Comparison of ENCODE assay signal across 17 cellular contexts in genomic region chr6:149513915-149514314, GRCh38. TPM values are rescaled to one million over a fixed set of nuclear protein-coding genes. Genes with fewer than 3 reads are reported as not detected.
A peak's percentile ranks its signal among the peaks of the same experiment; 100 is the strongest.
DNase-seq lines count a peak whose midpoint lies in the region; ATAC-seq lines count a peak whose summit lies in the region.
"Had no signal": no experiment of that assay in that cellular context is flagged by ENCODE, and none has a peak within 500 bp of the region (broad histone marks: within the 10 kb centered on the region; RNA-seq: fewer than 3 reads in every experiment).

No MANE protein-coding gene starts in this region.

- intact Hi-C loops in CD4-positive, alpha-beta memory T cell (cut with micrococcal nuclease): no loop called here

- ATAC-seq in memory B cell (ENCODE audit: low read depth): no peak
- no peak for ATAC-seq in GM21717 (IDR thresholded peaks at IDR 0.05; ENCODE audit: unreplicated experiment)
- ATAC-seq: effector memory CD8-positive, alpha-beta T cell had no signal

- H3K27me3 Mint-ChIP-seq in CD4-positive, alpha-beta memory T cell: no peaks in the 10 kb centered on the region
- no peaks in the 10 kb centered on the region for H3K27me3 Mint-ChIP-seq in memory B cell
- H3K27me3 Mint-ChIP-seq in activated naive CD4-positive, alpha-beta T cell treated with anti-CD3 and anti-CD28 coated beads, Interleukin-2, amount 10 ng/mL, durations not matched to agents 7 days and 5 days: no peaks in the 10 kb centered on the region
- H3K27me3 Mint-ChIP-seq: effector memory CD8-positive, alpha-beta T cell had no signal

- in situ Hi-C loops in KBM-7 (cut with MboI; ENCODE audit: low pct_unique_long_range_greater_than_20kb, low sequenced_read_pairs): no loop called here

- no peaks in the 10 kb centered on the region for H3K27me3 ChIP-seq in CD4-positive, alpha-beta memory T cell (ENCODE audit: insufficient read depth, low read length)
- H3K27me3 ChIP-seq: heart right ventricle, testis had no signal

- H3K36me3 Mint-ChIP-seq in CD4-positive, alpha-beta memory T cell: peaks cover 27 to 58% of the 10 kb centered on the region in 2 donors
- peaks cover 16% of the 10 kb centered on the region for H3K36me3 Mint-ChIP-seq in memory B cell
- peaks cover 37% of the 10 kb centered on the region for H3K36me3 Mint-ChIP-seq in activated naive CD4-positive, alpha-beta T cell treated with anti-CD3 and anti-CD28 coated beads, Interleukin-2, amount 10 ng/mL, durations not matched to agents 7 days and 5 days

- peaks cover 4% of the 10 kb centered on the region for H3K36me3 ChIP-seq in CD4-positive, alpha-beta memory T cell (ENCODE audit: insufficient read depth, low read length)

- peak overlapping the region in 5 of 7 donors; percentile 36 to 85 (median 36) for H3K27ac Mint-ChIP-seq in CD4-positive, alpha-beta memory T cell
- peak overlapping the region; percentile 62 for H3K27ac Mint-ChIP-seq in memory B cell
- no peak overlapping the region for H3K27ac Mint-ChIP-seq in activated naive CD4-positive, alpha-beta T cell treated with anti-CD3 and anti-CD28 coated beads, Interleukin-2, amount 10 ng/mL, durations not matched to agents 7 days and 5 days
- H3K27ac Mint-ChIP-seq: effector memory CD8-positive, alpha-beta T cell; nephron progenitor cell had no signal

- peaks cover 18% of the 10 kb centered on the region for H3K4me1 ChIP-seq in CD4-positive, alpha-beta memory T cell (ENCODE audit: insufficient read depth, low read length)
- H3K4me1 ChIP-seq: testis had no signal

- H3K9me3 Mint-ChIP-seq in CD4-positive, alpha-beta memory T cell: no peaks in the 10 kb centered on the region
- H3K9me3 Mint-ChIP-seq in memory B cell: no peaks in the 10 kb centered on the region
- H3K9me3 Mint-ChIP-seq in activated naive CD4-positive, alpha-beta T cell treated with anti-CD3 and anti-CD28 coated beads, Interleukin-2, amount 10 ng/mL, durations not matched to agents 7 days and 5 days: no peaks in the 10 kb centered on the region
- H3K9me3 Mint-ChIP-seq: effector memory CD8-positive, alpha-beta T cell; nephron progenitor cell had no signal

- H3K4me3 ChIP-seq in CD4-positive, alpha-beta memory T cell (ENCODE audit: low read length in 2 of 2): no peak overlapping the region
- H3K4me3 ChIP-seq: heart right ventricle, testis had no signal

- CTCF ChIA-PET in CD4-positive, alpha-beta memory T cell (lab: Charles Lee; ENCODE audit: partially characterized antibody): interaction anchor here (1.1 to 2.4 kb wide), 6 partner anchors 9 to 485 kb away, joined by 3 to 8 read pairs (median 4); no protein-coding TSS in a partner anchor
- CTCF ChIA-PET in activated naive CD4-positive, alpha-beta T cell treated with anti-CD3 and anti-CD28 coated beads, Interleukin-2, amount 10 ng/mL, durations not matched to agents 7 days and 5 days (lab: Charles Lee): interaction anchor here (0.6 to 5.2 kb wide), 4 partner anchors 11 to 82 kb away, joined by 3 to 47 read pairs (median 4); no protein-coding TSS in a partner anchor

- H3K4me1 Mint-ChIP-seq in CD4-positive, alpha-beta memory T cell: peaks cover 16 to 45% (median 17%) of the 10 kb centered on the region in 4 donors
- peaks cover 4% of the 10 kb centered on the region for H3K4me1 Mint-ChIP-seq in memory B cell
- H3K4me1 Mint-ChIP-seq in activated naive CD4-positive, alpha-beta T cell treated with anti-CD3 and anti-CD28 coated beads, Interleukin-2, amount 10 ng/mL, durations not matched to agents 7 days and 5 days: peaks cover 23% of the 10 kb centered on the region
- H3K4me1 Mint-ChIP-seq: nephron progenitor cell had no signal

- no peak overlapping the region for H3K27ac ChIP-seq in CD4-positive, alpha-beta memory T cell (ENCODE audit: low read depth, low read length)
- H3K27ac ChIP-seq: heart right ventricle, testis had no signal

- no peak for DNase-seq in CD4-positive, alpha-beta memory T cell
- peak; percentile 34 for DNase-seq in KBM-7
- peak; percentile 21 for DNase-seq in amniotic epithelial cell (ENCODE audit: low read depth)
- no peak for DNase-seq in memory B cell (ENCODE audit: low spot score in 2 of 2)
- DNase-seq in NK-92 treated with Interleukin-12 subunit alpha and Interleukin-12 subunit beta, amount 100 ng/mL, for 24 hours (lab: John Stamatoyannopoulos, UW): no peak
- no peak for DNase-seq in central memory CD4-positive, alpha-beta T cell
- DNase-seq in activated naive CD4-positive, alpha-beta T cell treated with anti-CD3 and anti-CD28 coated beads, Interleukin-2, amount 10 ng/mL, durations not matched to agents 7 days and 5 days: no peak
- DNase-seq: caudate nucleus; effector memory CD8-positive, alpha-beta T cell; heart right ventricle; mesenchymal stem cell; NCI-H1417; NCI-H2171; NCI-H82; nephron progenitor cell; testis had no signal

- POLR2A ChIA-PET in CD4-positive, alpha-beta memory T cell (lab: Charles Lee; ENCODE audit: partially characterized antibody): interaction anchor here (0.5 to 2.4 kb wide), 4 partner anchors 18 to 82 kb away, joined by 3 to 11 read pairs (median 4); no protein-coding TSS in a partner anchor

- no peak overlapping the region for H3K4me3 Mint-ChIP-seq in CD4-positive, alpha-beta memory T cell
- no peak overlapping the region for H3K4me3 Mint-ChIP-seq in memory B cell
- H3K4me3 Mint-ChIP-seq in activated naive CD4-positive, alpha-beta T cell treated with anti-CD3 and anti-CD28 coated beads, Interleukin-2, amount 10 ng/mL, durations not matched to agents 7 days and 5 days: no peak overlapping the region
- H3K4me3 Mint-ChIP-seq: effector memory CD8-positive, alpha-beta T cell; nephron progenitor cell had no signal

- no peaks in the 10 kb centered on the region for H3K9me3 ChIP-seq in CD4-positive, alpha-beta memory T cell (ENCODE audit: control insufficient read depth in 1 of 2, low read length in 2 of 2)
- H3K9me3 ChIP-seq: heart right ventricle, testis had no signal

RNA-seq across cellular contexts. Expression of gene ZC3H12D, which starts 29.1 kb away (rescaled TPM):
- total RNA-seq in CD4-positive, alpha-beta memory T cell: 100 to 1,000 TPM in 1 of 2 experiments, 10 to 100 TPM in 1; 91.5 to 106 TPM
- polyA plus RNA-seq in CD4-positive, alpha-beta memory T cell: 1 to 10 TPM; 3.1 to 9.8 TPM

RNA-seq across cellular contexts. Expression of gene PPIL4, which starts 31.9 kb away (rescaled TPM):
- total RNA-seq in CD4-positive, alpha-beta memory T cell: 10 to 100 TPM; 33.1 to 35.7 TPM
- 10 to 100 TPM in 1 of 2 donors, 1 to 10 TPM in 1; 10.0 to 14.5 TPM for polyA plus RNA-seq in CD4-positive, alpha-beta memory T cell

RNA-seq across cellular contexts. Expression of gene GINM1, which starts 52.3 kb away (rescaled TPM):
- total RNA-seq in CD4-positive, alpha-beta memory T cell: 10 to 100 TPM; 17.1 to 18.5 TPM
- polyA plus RNA-seq in CD4-positive, alpha-beta memory T cell: 10 to 100 TPM; 23.2 to 26.1 TPM

Comparison
In these comparisons a context has a peak if more than half of its experiments do, and no peak if none do; other contexts are left out.
1. DNase-seq: peak in KBM-7 (single experiment) and amniotic epithelial cell (single experiment); none in CD4-positive, alpha-beta memory T cell (0 of 5), memory B cell (0 of 2), NK-92 treated with Interleukin-12 subunit alpha and Interleukin-12 subunit beta, amount 100 ng/mL, for 24 hours (single experiment), central memory CD4-positive, alpha-beta T cell (single experiment) and activated naive CD4-positive, alpha-beta T cell treated with anti-CD3 and anti-CD28 coated beads, Interleukin-2, amount 10 ng/mL, durations not matched to agents 7 days and 5 days (single experiment).